ENCODE assay signal across 31 cellular contexts in the genomic region with DNA sequence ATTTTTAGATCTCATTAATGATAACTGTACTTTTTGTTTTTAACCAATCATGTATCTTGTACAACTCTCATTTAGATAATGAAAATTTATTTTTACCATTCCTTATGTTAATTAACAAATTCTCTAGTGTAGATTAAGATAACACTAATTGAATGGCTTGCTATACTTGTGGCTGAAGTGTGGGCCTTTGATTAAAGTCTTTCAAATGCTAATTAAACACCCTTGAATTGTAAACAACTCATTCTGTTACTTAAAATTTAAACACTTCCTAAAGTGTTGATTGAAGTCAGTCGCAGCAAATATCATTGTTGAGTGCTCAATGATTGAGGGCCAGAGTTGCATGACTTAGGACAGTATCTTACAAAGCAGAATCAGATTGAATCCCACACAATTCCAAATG.
"Had no signal": no experiment of that assay in that cellular context is flagged by ENCODE, and none has a peak within 500 bp of the region (broad histone marks: within the 10 kb centered on the region; RNA-seq: fewer than 3 reads in every experiment).

No MANE protein-coding gene starts in this region.

- H3K4me3 ChIP-seq: ascending aorta, breast epithelium, cardiac muscle cell, colonic mucosa, esophagus muscularis mucosa, gastrocnemius medialis, heart left ventricle had no signal

- H3K9me3 Mint-ChIP-seq: activated CD4-positive, alpha-beta T cell treated with anti-CD3 and anti-CD28 coated beads, Interleukin-2, amount 10 ng/mL, durations not matched to agents 7 days and 5 days; activated naive CD4-positive, alpha-beta T cell treated with anti-CD3 and anti-CD28 coated beads, Interleukin-2, amount 10 ng/mL, durations not matched to agents 7 days and 5 days; activated naive CD8-positive, alpha-beta T cell treated with anti-CD3 and anti-CD28 coated beads, Interleukin-2, amount 10 ng/mL, durations not matched to agents 7 days and 5 days; activated T-cell treated with anti-CD3 and anti-CD28 coated beads, Interleukin-2, amount 50 U/mL, for 24 hours; brain had no signal

- H3K27ac Mint-ChIP-seq: activated CD4-positive, alpha-beta memory T cell treated with anti-CD3 and anti-CD28 coated beads, Interleukin-2, amount 10 ng/mL, durations not matched to agents 7 days and 5 days; activated CD4-positive, alpha-beta T cell treated with anti-CD3 and anti-CD28 coated beads, Interleukin-2, amount 10 ng/mL, durations not matched to agents 7 days and 5 days; activated naive CD4-positive, alpha-beta T cell treated with anti-CD3 and anti-CD28 coated beads, Interleukin-2, amount 10 ng/mL, durations not matched to agents 7 days and 5 days; activated naive CD4-positive, alpha-beta T cell treated with anti-CD3 and anti-CD28 coated beads, Interleukin-2, amount 50 U/mL, for 72 hours; activated naive CD8-positive, alpha-beta T cell treated with anti-CD3 and anti-CD28 coated beads, Interleukin-2, amount 10 ng/mL, durations not matched to agents 7 days and 5 days; activated T-cell treated with anti-CD3 and anti-CD28 coated beads, Interleukin-2, amount 50 U/mL, for 24 hours; brain; dendritic cell treated with granulocyte-macrophage colony-stimulating factor and Interleukin-4, amounts not matched to agents 40 ng/mL and 50 ng/mL, for 4 days; effector memory CD8-positive, alpha-beta T cell had no signal

- H3K36me3 ChIP-seq: ascending aorta, breast epithelium, cardiac muscle cell, colonic mucosa, esophagus muscularis mucosa, gastrocnemius medialis, heart left ventricle had no signal

- DNase-seq: activated CD4-positive, alpha-beta memory T cell treated with anti-CD3 and anti-CD28 coated beads, Interleukin-2, amount 10 ng/mL, durations not matched to agents 7 days and 5 days; activated CD4-positive, alpha-beta T cell treated with anti-CD3 and anti-CD28 coated beads for 1 hour; activated CD4-positive, alpha-beta T cell treated with anti-CD3 and anti-CD28 coated beads for 4 hours; activated CD4-positive, alpha-beta T cell treated with anti-CD3 and anti-CD28 coated beads, Interleukin-2, amount 10 ng/mL, durations not matched to agents 7 days and 5 days; activated CD4-positive, alpha-beta T cell treated with anti-CD3 and anti-CD28 coated beads, Interleukin-2, amount 50 U/mL, for 4 hours; activated CD8-positive, alpha-beta memory T cell treated with anti-CD3 and anti-CD28 coated beads, Interleukin-2, amount 50 U/mL, for 48 hours; activated gamma-delta T cell; activated naive CD4-positive, alpha-beta T cell; activated naive CD4-positive, alpha-beta T cell treated with anti-CD3 and anti-CD28 coated beads, Interleukin-2, amount 10 ng/mL, durations not matched to agents 7 days and 5 days; activated naive CD8-positive, alpha-beta T cell treated with anti-CD3 and anti-CD28 coated beads, Interleukin-2, amount 10 ng/mL, durations not matched to agents 7 days and 5 days; activated T-cell treated with anti-CD3 and anti-CD28 coated beads for 4 hours; activated T-cell treated with anti-CD3 and anti-CD28 coated beads, Interleukin-2, amount 50 U/mL, for 24 hours; activated T-cell treated with anti-CD3 and anti-CD28 coated beads, Interleukin-2, amount 50 U/mL, for 72 hours; central memory CD4-positive, alpha-beta T cell; cerebellar nuclear complex; colonic mucosa; effector CD4-positive, alpha-beta T cell; effector memory CD8-positive, alpha-beta T cell; erythroblast; foreskin keratinocyte; gastrocnemius medialis; glutamatergic neuron; heart left ventricle; T-helper 2 cell had no signal

- H3K4me1 Mint-ChIP-seq: activated CD4-positive, alpha-beta memory T cell treated with anti-CD3 and anti-CD28 coated beads, Interleukin-2, amount 10 ng/mL, durations not matched to agents 7 days and 5 days; activated naive CD4-positive, alpha-beta T cell treated with anti-CD3 and anti-CD28 coated beads, Interleukin-2, amount 10 ng/mL, durations not matched to agents 7 days and 5 days; brain had no signal

- H3K4me3 Mint-ChIP-seq: activated CD4-positive, alpha-beta memory T cell treated with anti-CD3 and anti-CD28 coated beads, Interleukin-2, amount 10 ng/mL, durations not matched to agents 7 days and 5 days; activated CD4-positive, alpha-beta T cell treated with anti-CD3 and anti-CD28 coated beads, Interleukin-2, amount 10 ng/mL, durations not matched to agents 7 days and 5 days; activated naive CD4-positive, alpha-beta T cell treated with anti-CD3 and anti-CD28 coated beads, Interleukin-2, amount 10 ng/mL, durations not matched to agents 7 days and 5 days; activated T-cell treated with anti-CD3 and anti-CD28 coated beads, Interleukin-2, amount 50 U/mL, for 24 hours; brain; dendritic cell treated with granulocyte-macrophage colony-stimulating factor and Interleukin-4, amounts not matched to agents 40 ng/mL and 50 ng/mL, for 4 days; effector memory CD8-positive, alpha-beta T cell had no signal

- H3K9me3 ChIP-seq: ascending aorta, breast epithelium, colonic mucosa, esophagus muscularis mucosa, gastrocnemius medialis, heart left ventricle had no signal

- H3K27me3 Mint-ChIP-seq: activated CD4-positive, alpha-beta memory T cell treated with anti-CD3 and anti-CD28 coated beads, Interleukin-2, amount 10 ng/mL, durations not matched to agents 7 days and 5 days; activated CD4-positive, alpha-beta T cell treated with anti-CD3 and anti-CD28 coated beads, Interleukin-2, amount 10 ng/mL, durations not matched to agents 7 days and 5 days; activated naive CD4-positive, alpha-beta T cell treated with anti-CD3 and anti-CD28 coated beads, Interleukin-2, amount 10 ng/mL, durations not matched to agents 7 days and 5 days; activated naive CD8-positive, alpha-beta T cell treated with anti-CD3 and anti-CD28 coated beads, Interleukin-2, amount 10 ng/mL, durations not matched to agents 7 days and 5 days; activated T-cell treated with anti-CD3 and anti-CD28 coated beads, Interleukin-2, amount 50 U/mL, for 24 hours; brain; dendritic cell treated with granulocyte-macrophage colony-stimulating factor and Interleukin-4, amounts not matched to agents 40 ng/mL and 50 ng/mL, for 4 days; effector memory CD8-positive, alpha-beta T cell had no signal

- H3K4me1 ChIP-seq: ascending aorta, breast epithelium, colonic mucosa, esophagus muscularis mucosa, foreskin keratinocyte, gastrocnemius medialis, heart left ventricle had no signal

- H3K27me3 ChIP-seq: ascending aorta, breast epithelium, cardiac muscle cell, colonic mucosa, esophagus muscularis mucosa, foreskin keratinocyte, gastrocnemius medialis, heart left ventricle had no signal

- H3K36me3 Mint-ChIP-seq: activated naive CD4-positive, alpha-beta T cell treated with anti-CD3 and anti-CD28 coated beads, Interleukin-2, amount 10 ng/mL, durations not matched to agents 7 days and 5 days; activated naive CD4-positive, alpha-beta T cell treated with anti-CD3 and anti-CD28 coated beads, Interleukin-2, amount 50 U/mL, for 72 hours; activated naive CD8-positive, alpha-beta T cell treated with anti-CD3 and anti-CD28 coated beads, Interleukin-2, amount 10 ng/mL, durations not matched to agents 7 days and 5 days; brain had no signal

- H3K27ac ChIP-seq: ascending aorta, breast epithelium, cardiac muscle cell, colonic mucosa, esophagus muscularis mucosa, foreskin keratinocyte, gastrocnemius medialis, heart left ventricle had no signal
